1 cellular context compared by ENCODE assay signal in genomic region chr3:50612234-50612972, GRCh38.
TF ChIP-seq lines count a peak whose summit lies in the region.

No MANE protein-coding gene starts in this region.

TF ChIP-seq in HCT116, 20 proteins besides CTCF, POLR2A, EP300 and RAD21:
- TF ChIP-seq FOSL1 (IDR thresholded peaks at IDR 0.05; ENCODE audit: low read depth) (no peak), ATF3 (IDR thresholded peaks at IDR 0.05) (no peak), SIN3A (IDR thresholded peaks at IDR 0.05; ENCODE audit: low read depth) (no peak), ZFX (IDR thresholded peaks at IDR 0.05) (no peak), SP1 (IDR thresholded peaks at IDR 0.05; ENCODE audit: low read depth) (no peak), SRF (IDR thresholded peaks at IDR 0.05; ENCODE audit: low read depth) (no peak), EGR1 (IDR thresholded peaks at IDR 0.05; ENCODE audit: low read depth) (no peak), REST (IDR thresholded peaks at IDR 0.05; ENCODE audit: low read depth) (no peak), MAX (IDR thresholded peaks at IDR 0.05) (no peak), POLR2AphosphoS5 (IDR thresholded peaks at IDR 0.05; ENCODE audit: low read depth, low read length) (no peak), CEBPB (IDR thresholded peaks at IDR 0.05; ENCODE audit: low read depth) (no peak), JUND (IDR thresholded peaks at IDR 0.05) (no peak), YY1 (IDR thresholded peaks at IDR 0.05; ENCODE audit: extremely low read depth, insufficient replicate concordance, low read depth, low read length) (no peak), CBX3 (IDR thresholded peaks at IDR 0.05; ENCODE audit: low read depth) (no peak), ZBTB33 (IDR thresholded peaks at IDR 0.05; ENCODE audit: extremely low read depth, insufficient replicate concordance, low read length) (no peak), ELF1 (IDR thresholded peaks at IDR 0.05; ENCODE audit: borderline replicate concordance, low read depth) (no peak)
